8 cellular contexts compared by ENCODE assay signal in genomic region chr16:58127033-58127556, GRCh38. TPM values are rescaled to one million over a fixed set of nuclear protein-coding genes. Genes with fewer than 3 reads are reported as not detected.
DNase-seq lines count a peak whose midpoint lies in the region; ATAC-seq lines count a peak whose summit lies in the region.

No MANE protein-coding gene starts in this region.

- H4K20me1 ChIP-seq in GM23248 (ENCODE audit: insufficient read depth) = peaks cover 5% of the 10 kb centered on the region; the same call in 1 of the 2 replicates

- peaks cover 53% of the 10 kb centered on the region for H3K4me1 ChIP-seq in CD4-positive, alpha-beta memory T cell (ENCODE audit: insufficient read depth, low read length)
- peaks cover 44% of the 10 kb centered on the region for H3K4me1 ChIP-seq in GM23248 (ENCODE audit: insufficient read depth)
- H3K4me1 ChIP-seq in SJSA1 (replicated peaks) = peaks cover 24% of the 10 kb centered on the region
- H3K4me1 ChIP-seq in effector memory CD4-positive, alpha-beta T cell (ENCODE audit: control insufficient read depth, insufficient read depth, low read length, poor library complexity, severe bottlenecking) = peaks cover 18% of the 10 kb centered on the region

- H3K4me1 Mint-ChIP-seq in CD4-positive, alpha-beta memory T cell = peaks cover 47 to 68% (median 54%) of the 10 kb centered on the region in 4 donors
- H3K4me1 Mint-ChIP-seq in natural killer cell treated with Interleukin-12 subunit alpha and Interleukin-12 subunit beta and Interleukin-15 and Interleukin-18, amount 100 ng/mL, for 72 hours (ENCODE audit: low read depth in 2 of 2) = peaks cover 38 to 41% of the 10 kb centered on the region in 2 donors

- H2AFZ ChIP-seq in GM23248 = no peak overlapping the region

- CTCF ChIA-PET in CD4-positive, alpha-beta memory T cell (lab: Charles Lee; ENCODE audit: partially characterized antibody) = interaction anchor here (0.8 to 2.0 kb wide), 6 partner anchors 9 to 122 kb away, joined by 3 to 10 read pairs (median 4); no protein-coding TSS in a partner anchor

- no peaks in the 10 kb centered on the region for H3K9me2 ChIP-seq in GM23248 (ENCODE audit: insufficient read depth)

- peaks cover 65% of the 10 kb centered on the region for H3K79me2 ChIP-seq in GM23248 (ENCODE audit: insufficient read depth)

- H3F3A ChIP-seq in GM23248 (ENCODE audit: insufficient read depth) = peaks cover 38% of the 10 kb centered on the region

- H3K9ac ChIP-seq in GM23248 = peak overlapping the region; percentile 95

- peaks cover 0 to 15% of the 10 kb centered on the region in 2 donors for H3K36me3 Mint-ChIP-seq in CD4-positive, alpha-beta memory T cell
- H3K36me3 Mint-ChIP-seq in natural killer cell treated with Interleukin-12 subunit alpha and Interleukin-12 subunit beta and Interleukin-15 and Interleukin-18, amount 100 ng/mL, for 72 hours = no peaks in the 10 kb centered on the region

- peak overlapping the region; percentile 96 for H3K4me2 ChIP-seq in GM23248 (ENCODE audit: unreplicated experiment)

- peak overlapping the region; percentile 93 to 98 (median 97) for H3K27ac Mint-ChIP-seq in CD4-positive, alpha-beta memory T cell
- peak overlapping the region; percentile 72 to 89 for H3K27ac Mint-ChIP-seq in natural killer cell treated with Interleukin-12 subunit alpha and Interleukin-12 subunit beta and Interleukin-15 and Interleukin-18, amount 100 ng/mL, for 72 hours

- H3K4me3 Mint-ChIP-seq in CD4-positive, alpha-beta memory T cell = peak overlapping the region; percentile 91 to 96 (median 94)
- peak overlapping the region; percentile 88 for H3K4me3 Mint-ChIP-seq in natural killer cell treated with Interleukin-12 subunit alpha and Interleukin-12 subunit beta and Interleukin-15 and Interleukin-18, amount 100 ng/mL, for 72 hours

- no peak for ATAC-seq in natural killer cell treated with Interleukin-12 subunit alpha and Interleukin-12 subunit beta and Interleukin-15 and Interleukin-18, amount 100 ng/mL, for 72 hours
- ATAC-seq in HG02623 (IDR thresholded peaks at IDR 0.05; ENCODE audit: unreplicated experiment) = no peak

- POLR2A ChIA-PET in CD4-positive, alpha-beta memory T cell (lab: Charles Lee; ENCODE audit: partially characterized antibody) = no interaction called here

- no peaks in the 10 kb centered on the region for H3K36me3 ChIP-seq in CD4-positive, alpha-beta memory T cell (ENCODE audit: insufficient read depth, low read length)
- no peaks in the 10 kb centered on the region for H3K36me3 ChIP-seq in GM23248 (ENCODE audit: low read depth)
- peaks cover 20% of the 10 kb centered on the region for H3K36me3 ChIP-seq in SJSA1
- no peaks in the 10 kb centered on the region for H3K36me3 ChIP-seq in effector memory CD4-positive, alpha-beta T cell (ENCODE audit: control insufficient read depth, insufficient read depth, low read length)

- WGBS in GM23248 (ENCODE audit: low coverage in 1 of 2, low lambda C conversion rate in 2 of 2, missing lambda C conversion rate in 2 of 2), 2 experiments = 4 to 5% methylated on average over 7 of the region's 7 CpGs

- in situ Hi-C loops in GM23248 (cut with MboI) = no loop called here

- H3K4me3 ChIP-seq in CD4-positive, alpha-beta memory T cell (ENCODE audit: low read length in 2 of 2) = peak overlapping the region in 1 of 2 donors; percentile 3
- H3K4me3 ChIP-seq in GM23248 (peak overlapping the region; percentile 93), SJSA1 (peak overlapping the region; percentile 86; the same call in 1 of the 2 replicates)
- H3K4me3 ChIP-seq in effector memory CD4-positive, alpha-beta T cell (ENCODE audit: insufficient read depth, low read depth, low read length, poor library complexity, severe bottlenecking) = no peak overlapping the region

- intact Hi-C loops in CD4-positive, alpha-beta memory T cell (cut with micrococcal nuclease) = loop anchor here (5.0 kb wide), 2 partner anchors 370 to 885 kb away; no protein-coding TSS in a partner anchor

- no peaks in the 10 kb centered on the region for H3K27me3 ChIP-seq in CD4-positive, alpha-beta memory T cell (ENCODE audit: insufficient read depth, low read length)
- no peaks in the 10 kb centered on the region for H3K27me3 ChIP-seq in GM23248 (replicated peaks; ENCODE audit: insufficient read depth)
- no peaks in the 10 kb centered on the region for H3K27me3 ChIP-seq in SJSA1 (replicated peaks)
- H3K27me3 ChIP-seq in effector memory CD4-positive, alpha-beta T cell (replicated peaks; ENCODE audit: control insufficient read depth, insufficient read depth, low read length, poor library complexity, severe bottlenecking) = no peaks in the 10 kb centered on the region

- H3K9me3 ChIP-seq in CD4-positive, alpha-beta memory T cell (ENCODE audit: control insufficient read depth in 1 of 2, low read length in 2 of 2) = no peaks in the 10 kb centered on the region
- H3K9me3 ChIP-seq in GM23248 (ENCODE audit: low read depth) = no peaks in the 10 kb centered on the region
- H3K9me3 ChIP-seq in SJSA1 (replicated peaks) = no peaks in the 10 kb centered on the region
- no peaks in the 10 kb centered on the region for H3K9me3 ChIP-seq in effector memory CD4-positive, alpha-beta T cell (ENCODE audit: control insufficient read depth, low read length)

- peak overlapping the region; percentile 82 for H3K27ac ChIP-seq in CD4-positive, alpha-beta memory T cell (ENCODE audit: low read depth, low read length)
- H3K27ac ChIP-seq in GM23248 (peak overlapping the region; percentile 95), SJSA1 (peak overlapping the region; percentile 13)
- peak overlapping the region; percentile 93 for H3K27ac ChIP-seq in effector memory CD4-positive, alpha-beta T cell (ENCODE audit: insufficient read depth, low read length, poor library complexity, severe bottlenecking)

- H3K27me3 Mint-ChIP-seq in CD4-positive, alpha-beta memory T cell = no peaks in the 10 kb centered on the region
- H3K27me3 Mint-ChIP-seq in natural killer cell treated with Interleukin-12 subunit alpha and Interleukin-12 subunit beta and Interleukin-15 and Interleukin-18, amount 100 ng/mL, for 72 hours = no peaks in the 10 kb centered on the region

- H3K9me3 Mint-ChIP-seq in CD4-positive, alpha-beta memory T cell = no peaks in the 10 kb centered on the region
- no peaks in the 10 kb centered on the region for H3K9me3 Mint-ChIP-seq in natural killer cell treated with Interleukin-12 subunit alpha and Interleukin-12 subunit beta and Interleukin-15 and Interleukin-18, amount 100 ng/mL, for 72 hours

- DNase-seq in CD4-positive, alpha-beta memory T cell = peak; percentile 63 to 82 (median 77)
- DNase-seq in GM23248 (peak; percentile 85), SJSA1 (ENCODE audit: low read depth in 1 of 2, low spot score in 2 of 2) (no peak), activated gamma-delta T cell (lab: John Stamatoyannopoulos, UW) (no peak), GOT3 (lab: John Stamatoyannopoulos, UW) (no peak)
- peak in 2 of 3 donors; percentile 8 to 20 for DNase-seq in effector memory CD4-positive, alpha-beta T cell
- no peak for DNase-seq in natural killer cell treated with Interleukin-12 subunit alpha and Interleukin-12 subunit beta and Interleukin-15 and Interleukin-18, amount 100 ng/mL, for 72 hours (ENCODE audit: low spot score)

RNA-seq across cellular contexts. Expression of gene CFAP20, which starts 2.1 kb away (rescaled TPM):
- 10 to 100 TPM; 25.4 to 26.3 TPM for total RNA-seq in CD4-positive, alpha-beta memory T cell
- polyA plus RNA-seq in CD4-positive, alpha-beta memory T cell = 10 to 100 TPM; 35.7 to 54.0 TPM
- total RNA-seq in GM23248 (2014; rRNA removed; shearing (Covaris generic)) = 33.4 and 77.2 TPM in 2 replicates
- 49.5 and 50.7 TPM in 2 replicates for polyA plus RNA-seq in GM23248 (2016; fragmentation: Nextera tagmentation; extraction: Ambion mirVana)
- 103 and 114 TPM in 2 replicates for total RNA-seq in SJSA1 (2014; rRNA removed; shearing (Covaris generic))
- total RNA-seq in natural killer cell treated with Interleukin-12 subunit alpha and Interleukin-12 subunit beta and Interleukin-15 and Interleukin-18, amount 100 ng/mL, for 72 hours = 10 to 100 TPM; 39.2 TPM

Comparison
In these comparisons a context has a peak if more than half of its experiments do, and no peak if none do; other contexts are left out.
1. DNase-seq: peak in CD4-positive, alpha-beta memory T cell (5 of 5), GM23248 (single experiment) and effector memory CD4-positive, alpha-beta T cell (2 of 3); none in SJSA1 (0 of 2), natural killer cell treated with Interleukin-12 subunit alpha and Interleukin-12 subunit beta and Interleukin-15 and Interleukin-18, amount 100 ng/mL, for 72 hours (single experiment), activated gamma-delta T cell (single experiment) and GOT3 (single experiment).
2. H3K27ac ChIP-seq: peak in every context shown above with its lines; median percentile 95 in GM23248; 93 in effector memory CD4-positive, alpha-beta T cell; 82 in CD4-positive, alpha-beta memory T cell; 13 in SJSA1.